In the genomic region with DNA sequence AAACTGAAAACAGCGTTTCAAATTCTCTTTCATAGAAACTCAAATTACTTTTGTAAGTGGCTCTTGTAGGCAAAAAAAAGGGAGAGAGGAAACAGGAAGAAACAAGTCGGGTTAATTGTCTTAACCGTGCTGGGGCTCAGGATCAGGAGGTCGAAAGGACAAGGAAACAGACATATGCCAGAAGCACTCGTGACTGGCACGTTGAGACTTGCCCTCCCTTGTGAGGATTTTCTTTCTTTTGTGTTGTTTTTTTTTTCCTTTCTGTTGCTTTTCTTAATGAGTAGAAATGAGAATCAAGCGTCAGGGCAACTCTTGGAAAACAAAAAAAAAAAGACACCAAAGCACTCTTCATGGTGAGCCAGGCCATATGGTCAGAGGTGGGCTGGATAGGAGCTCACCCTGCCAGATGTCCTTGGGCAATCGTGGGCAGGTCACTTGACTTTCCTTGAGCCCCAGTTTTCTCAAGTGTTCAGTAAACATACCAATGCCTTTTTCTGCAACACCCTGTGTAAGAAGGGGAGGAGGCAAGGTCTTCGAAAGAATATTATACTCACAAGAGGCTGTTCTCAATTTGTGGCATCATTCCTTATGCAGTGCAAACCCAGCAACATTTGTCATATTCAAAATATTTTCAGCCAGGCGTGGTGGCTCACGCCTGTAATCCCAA, we compare ENCODE assay signal across 1 cellular context.
TF ChIP-seq lines count a peak whose summit lies in the region.

No MANE protein-coding gene starts in this region.

TF ChIP-seq in GM23338, 12 proteins besides CTCF, POLR2A, EP300 and RAD21 (continued from another document):
- TF ChIP-seq, protein P1, sequence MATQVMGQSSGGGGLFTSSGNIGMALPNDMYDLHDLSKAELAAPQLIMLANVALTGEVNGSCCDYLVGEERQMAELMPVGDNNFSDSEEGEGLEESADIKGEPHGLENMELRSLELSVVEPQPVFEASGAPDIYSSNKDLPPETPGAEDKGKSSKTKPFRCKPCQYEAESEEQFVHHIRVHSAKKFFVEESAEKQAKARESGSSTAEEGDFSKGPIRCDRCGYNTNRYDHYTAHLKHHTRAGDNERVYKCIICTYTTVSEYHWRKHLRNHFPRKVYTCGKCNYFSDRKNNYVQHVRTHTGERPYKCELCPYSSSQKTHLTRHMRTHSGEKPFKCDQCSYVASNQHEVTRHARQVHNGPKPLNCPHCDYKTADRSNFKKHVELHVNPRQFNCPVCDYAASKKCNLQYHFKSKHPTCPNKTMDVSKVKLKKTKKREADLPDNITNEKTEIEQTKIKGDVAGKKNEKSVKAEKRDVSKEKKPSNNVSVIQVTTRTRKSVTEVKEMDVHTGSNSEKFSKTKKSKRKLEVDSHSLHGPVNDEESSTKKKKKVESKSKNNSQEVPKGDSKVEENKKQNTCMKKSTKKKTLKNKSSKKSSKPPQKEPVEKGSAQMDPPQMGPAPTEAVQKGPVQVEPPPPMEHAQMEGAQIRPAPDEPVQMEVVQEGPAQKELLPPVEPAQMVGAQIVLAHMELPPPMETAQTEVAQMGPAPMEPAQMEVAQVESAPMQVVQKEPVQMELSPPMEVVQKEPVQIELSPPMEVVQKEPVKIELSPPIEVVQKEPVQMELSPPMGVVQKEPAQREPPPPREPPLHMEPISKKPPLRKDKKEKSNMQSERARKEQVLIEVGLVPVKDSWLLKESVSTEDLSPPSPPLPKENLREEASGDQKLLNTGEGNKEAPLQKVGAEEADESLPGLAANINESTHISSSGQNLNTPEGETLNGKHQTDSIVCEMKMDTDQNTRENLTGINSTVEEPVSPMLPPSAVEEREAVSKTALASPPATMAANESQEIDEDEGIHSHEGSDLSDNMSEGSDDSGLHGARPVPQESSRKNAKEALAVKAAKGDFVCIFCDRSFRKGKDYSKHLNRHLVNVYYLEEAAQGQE (IDR thresholded peaks at IDR 0.05; ENCODE audit: unreplicated experiment) = no peak
- no peak for TF ChIP-seq ZNF114 (CRISPR knock-in tag; IDR thresholded peaks at IDR 0.05)
- TF ChIP-seq EZH2phosphoT487 (IDR thresholded peaks at IDR 0.05; ENCODE audit: unreplicated experiment) = no peak
- TF ChIP-seq POLR2AphosphoS5 (IDR thresholded peaks at IDR 0.05; ENCODE audit: low read depth) = no peak
- TF ChIP-seq, protein P2, sequence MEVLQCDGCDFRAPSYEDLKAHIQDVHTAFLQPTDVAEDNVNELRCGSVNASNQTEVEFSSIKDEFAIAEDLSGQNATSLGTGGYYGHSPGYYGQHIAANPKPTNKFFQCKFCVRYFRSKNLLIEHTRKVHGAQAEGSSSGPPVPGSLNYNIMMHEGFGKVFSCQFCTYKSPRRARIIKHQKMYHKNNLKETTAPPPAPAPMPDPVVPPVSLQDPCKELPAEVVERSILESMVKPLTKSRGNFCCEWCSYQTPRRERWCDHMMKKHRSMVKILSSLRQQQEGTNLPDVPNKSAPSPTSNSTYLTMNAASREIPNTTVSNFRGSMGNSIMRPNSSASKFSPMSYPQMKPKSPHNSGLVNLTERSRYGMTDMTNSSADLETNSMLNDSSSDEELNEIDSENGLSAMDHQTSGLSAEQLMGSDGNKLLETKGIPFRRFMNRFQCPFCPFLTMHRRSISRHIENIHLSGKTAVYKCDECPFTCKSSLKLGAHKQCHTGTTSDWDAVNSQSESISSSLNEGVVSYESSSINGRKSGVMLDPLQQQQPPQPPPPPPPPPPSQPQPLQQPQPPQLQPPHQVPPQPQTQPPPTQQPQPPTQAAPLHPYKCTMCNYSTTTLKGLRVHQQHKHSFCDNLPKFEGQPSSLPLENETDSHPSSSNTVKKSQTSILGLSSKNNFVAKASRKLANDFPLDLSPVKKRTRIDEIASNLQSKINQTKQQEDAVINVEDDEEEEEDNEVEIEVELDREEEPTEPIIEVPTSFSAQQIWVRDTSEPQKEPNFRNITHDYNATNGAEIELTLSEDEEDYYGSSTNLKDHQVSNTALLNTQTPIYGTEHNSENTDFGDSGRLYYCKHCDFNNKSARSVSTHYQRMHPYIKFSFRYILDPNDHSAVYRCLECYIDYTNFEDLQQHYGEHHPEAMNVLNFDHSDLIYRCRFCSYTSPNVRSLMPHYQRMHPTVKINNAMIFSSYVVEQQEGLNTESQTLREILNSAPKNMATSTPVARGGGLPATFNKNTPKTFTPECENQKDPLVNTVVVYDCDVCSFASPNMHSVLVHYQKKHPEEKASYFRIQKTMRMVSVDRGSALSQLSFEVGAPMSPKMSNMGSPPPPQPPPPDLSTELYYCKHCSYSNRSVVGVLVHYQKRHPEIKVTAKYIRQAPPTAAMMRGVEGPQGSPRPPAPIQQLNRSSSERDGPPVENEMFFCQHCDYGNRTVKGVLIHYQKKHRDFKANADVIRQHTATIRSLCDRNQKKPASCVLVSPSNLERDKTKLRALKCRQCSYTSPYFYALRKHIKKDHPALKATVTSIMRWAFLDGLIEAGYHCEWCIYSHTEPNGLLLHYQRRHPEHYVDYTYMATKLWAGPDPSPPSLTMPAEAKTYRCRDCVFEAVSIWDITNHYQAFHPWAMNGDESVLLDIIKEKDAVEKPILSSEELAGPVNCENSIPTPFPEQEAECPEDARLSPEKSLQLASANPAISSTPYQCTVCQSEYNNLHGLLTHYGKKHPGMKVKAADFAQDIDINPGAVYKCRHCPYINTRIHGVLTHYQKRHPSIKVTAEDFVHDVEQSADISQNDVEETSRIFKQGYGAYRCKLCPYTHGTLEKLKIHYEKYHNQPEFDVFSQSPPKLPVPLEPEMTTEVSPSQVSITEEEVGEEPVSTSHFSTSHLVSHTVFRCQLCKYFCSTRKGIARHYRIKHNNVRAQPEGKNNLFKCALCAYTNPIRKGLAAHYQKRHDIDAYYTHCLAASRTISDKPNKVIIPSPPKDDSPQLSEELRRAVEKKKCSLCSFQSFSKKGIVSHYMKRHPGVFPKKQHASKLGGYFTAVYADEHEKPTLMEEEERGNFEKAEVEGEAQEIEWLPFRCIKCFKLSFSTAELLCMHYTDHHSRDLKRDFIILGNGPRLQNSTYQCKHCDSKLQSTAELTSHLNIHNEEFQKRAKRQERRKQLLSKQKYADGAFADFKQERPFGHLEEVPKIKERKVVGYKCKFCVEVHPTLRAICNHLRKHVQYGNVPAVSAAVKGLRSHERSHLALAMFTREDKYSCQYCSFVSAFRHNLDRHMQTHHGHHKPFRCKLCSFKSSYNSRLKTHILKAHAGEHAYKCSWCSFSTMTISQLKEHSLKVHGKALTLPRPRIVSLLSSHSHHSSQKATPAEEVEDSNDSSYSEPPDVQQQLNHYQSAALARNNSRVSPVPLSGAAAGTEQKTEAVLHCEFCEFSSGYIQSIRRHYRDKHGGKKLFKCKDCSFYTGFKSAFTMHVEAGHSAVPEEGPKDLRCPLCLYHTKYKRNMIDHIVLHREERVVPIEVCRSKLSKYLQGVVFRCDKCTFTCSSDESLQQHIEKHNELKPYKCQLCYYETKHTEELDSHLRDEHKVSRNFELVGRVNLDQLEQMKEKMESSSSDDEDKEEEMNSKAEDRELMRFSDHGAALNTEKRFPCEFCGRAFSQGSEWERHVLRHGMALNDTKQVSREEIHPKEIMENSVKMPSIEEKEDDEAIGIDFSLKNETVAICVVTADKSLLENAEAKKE (CRISPR knock-in tag; IDR thresholded peaks at IDR 0.05) = no peak
- no peak for TF ChIP-seq JUNB (IDR thresholded peaks at IDR 0.05; ENCODE audit: unreplicated experiment)
- no peak for TF ChIP-seq STAT1 (IDR thresholded peaks at IDR 0.05; ENCODE audit: unreplicated experiment)
